9 cellular contexts compared by ENCODE assay signal in genomic region chr17:50950002-50950877, GRCh38.
DNase-seq lines count a peak whose midpoint lies in the region; TF ChIP-seq lines count a peak whose summit lies in the region.
"Had no signal": no experiment of that assay in that cellular context is flagged by ENCODE, and none has a peak within 500 bp of the region (broad histone marks: within the 10 kb centered on the region; RNA-seq: fewer than 3 reads in every experiment).

No MANE protein-coding gene starts in this region.

- TF ChIP-seq POLR2A in esophagus muscularis mucosa (IDR thresholded peaks at IDR 0.05; ENCODE audit: low read depth) = no peak

- H3K4me1 ChIP-seq in DOHH2 (ENCODE audit: control insufficient read depth, low read length) (peaks cover 19% of the 10 kb centered on the region), OCI-LY3 (ENCODE audit: low read length) (peaks cover 13% of the 10 kb centered on the region; the same call in 1 of the 2 replicates), esophagus muscularis mucosa (peaks cover 47 to 73% (median 68%) of the 10 kb centered on the region in 4 donors), stomach smooth muscle (ENCODE audit: control insufficient read depth, insufficient read depth, low read length) (peaks cover 50% of the 10 kb centered on the region)

- peak; percentile 82 for TF ChIP-seq CTCF in DOHH2 (IDR thresholded peaks at IDR 0.05; ENCODE audit: low read depth, low read length, poor library complexity, severe bottlenecking)
- peak; percentile 91 for TF ChIP-seq CTCF in OCI-LY3 (IDR thresholded peaks at IDR 0.05; ENCODE audit: low read depth, low read length)
- TF ChIP-seq CTCF in esophagus muscularis mucosa (IDR thresholded peaks at IDR 0.05) = peak; percentile 79 to 89 (median 87)

- peak overlapping the region; percentile 58 for H3K4me2 ChIP-seq in DOHH2 (ENCODE audit: low read length)
- peak overlapping the region; percentile 56 for H3K4me2 ChIP-seq in OCI-LY3 (ENCODE audit: low read length)

- no peak overlapping the region for H3K4me3 Mint-ChIP-seq in activated T-cell treated with anti-CD3 and anti-CD28 coated beads, Interleukin-2, amount 50 U/mL, for 24 hours
- H3K4me3 Mint-ChIP-seq: activated naive CD4-positive, alpha-beta T cell treated with anti-CD3 and anti-CD28 coated beads, Interleukin-2, amount 50 U/mL, for 24 hours had no signal

- H4K20me1 ChIP-seq in DOHH2 (ENCODE audit: control insufficient read depth, insufficient read depth, low read depth, low read length) (no peaks in the 10 kb centered on the region), OCI-LY3 (ENCODE audit: insufficient read depth, low read length) (no peaks in the 10 kb centered on the region)

- no peaks in the 10 kb centered on the region for H3K9me3 ChIP-seq in DOHH2 (ENCODE audit: control insufficient read depth, insufficient read depth, low read length)
- no peaks in the 10 kb centered on the region for H3K9me3 ChIP-seq in OCI-LY3 (ENCODE audit: insufficient read depth, low read length)
- no peaks in the 10 kb centered on the region for H3K9me3 ChIP-seq in esophagus muscularis mucosa
- no peaks in the 10 kb centered on the region for H3K9me3 ChIP-seq in stomach smooth muscle (ENCODE audit: control insufficient read depth in 2 of 2, low read length in 2 of 2)

- H3K9me3 Mint-ChIP-seq in activated T-cell treated with anti-CD3 and anti-CD28 coated beads, Interleukin-2, amount 50 U/mL, for 24 hours = no peaks in the 10 kb centered on the region
- H3K9me3 Mint-ChIP-seq: activated naive CD4-positive, alpha-beta T cell treated with anti-CD3 and anti-CD28 coated beads, Interleukin-2, amount 50 U/mL, for 24 hours had no signal

- H3K27ac Mint-ChIP-seq in activated T-cell treated with anti-CD3 and anti-CD28 coated beads, Interleukin-2, amount 50 U/mL, for 24 hours = peak overlapping the region; percentile 11

- H3K27ac ChIP-seq in DOHH2 (ENCODE audit: low read depth, low read length) = no peak overlapping the region
- H3K27ac ChIP-seq in OCI-LY3 (ENCODE audit: low read length) = no peak overlapping the region
- H3K27ac ChIP-seq in esophagus muscularis mucosa (replicated peaks in 1 of 4) = peak overlapping the region; percentile 89 to 90 (median 90)
- peak overlapping the region; percentile 90 for H3K27ac ChIP-seq in stomach smooth muscle (ENCODE audit: low read length)

- H3K36me3 Mint-ChIP-seq in activated T-cell treated with anti-CD3 and anti-CD28 coated beads, Interleukin-2, amount 50 U/mL, for 24 hours (ENCODE audit: low read depth) = no peaks in the 10 kb centered on the region
- H3K36me3 Mint-ChIP-seq: activated naive CD4-positive, alpha-beta T cell treated with anti-CD3 and anti-CD28 coated beads, Interleukin-2, amount 50 U/mL, for 24 hours had no signal

- H3K27me3 Mint-ChIP-seq in activated T-cell treated with anti-CD3 and anti-CD28 coated beads, Interleukin-2, amount 50 U/mL, for 24 hours = no peaks in the 10 kb centered on the region
- H3K27me3 Mint-ChIP-seq: activated naive CD4-positive, alpha-beta T cell treated with anti-CD3 and anti-CD28 coated beads, Interleukin-2, amount 50 U/mL, for 24 hours had no signal

- H3K4me1 Mint-ChIP-seq in activated T-cell treated with anti-CD3 and anti-CD28 coated beads, Interleukin-2, amount 50 U/mL, for 24 hours (ENCODE audit: low read depth) = peaks cover 21% of the 10 kb centered on the region

- no peaks in the 10 kb centered on the region; the same call in 1 of the 2 replicates for H3F3A ChIP-seq in DOHH2 (ENCODE audit: control insufficient read depth, insufficient read depth)

- peak overlapping the region; percentile 39; the same call in 1 of the 2 replicates for H3K9ac ChIP-seq in OCI-LY3 (ENCODE audit: low read length)
- peak overlapping the region; percentile 11 to 80 for H3K9ac ChIP-seq in stomach smooth muscle (ENCODE audit: low read length in 2 of 2)

- H3K79me2 ChIP-seq in DOHH2 (ENCODE audit: control insufficient read depth, low read length) (no peaks in the 10 kb centered on the region), OCI-LY3 (ENCODE audit: low read length) (no peaks in the 10 kb centered on the region)

- intact Hi-C loops in esophagus muscularis mucosa (cut with DNase I) = loop anchor here (1.0 to 10.0 kb wide), 2 partner anchors 84 to 405 kb away; partner anchors contain the start of genes SPATA20 and TOB1

- H3K9me2 ChIP-seq in DOHH2 (replicated peaks; ENCODE audit: control insufficient read depth, low read length) = no peaks in the 10 kb centered on the region

- H3K36me3 ChIP-seq in DOHH2 (ENCODE audit: control insufficient read depth, low read length) = no peaks in the 10 kb centered on the region
- H3K36me3 ChIP-seq in OCI-LY3 (replicated peaks; ENCODE audit: low read depth, low read length) = no peaks in the 10 kb centered on the region
- H3K36me3 ChIP-seq in esophagus muscularis mucosa = no peaks in the 10 kb centered on the region
- H3K36me3 ChIP-seq in stomach smooth muscle (ENCODE audit: control insufficient read depth in 2 of 2, insufficient read depth in 2 of 2, low read length in 2 of 2) = no peaks in the 10 kb centered on the region

- DNase-seq in HPDE6-E6E7 (ENCODE audit: extremely low spot score) (peak; percentile 93), esophagus muscularis mucosa (ENCODE audit: extremely low spot score) (peak; percentile 96), myocyte (ENCODE audit: low read depth) (peak; percentile 95), NCI-H2029 (lab: John Stamatoyannopoulos, UW) (no peak)
- DNase-seq in activated T-cell treated with anti-CD3 and anti-CD28 coated beads, Interleukin-2, amount 50 U/mL, for 24 hours = peak; percentile 70

- H3K27me3 ChIP-seq in DOHH2 (ENCODE audit: control insufficient read depth, low read length) (no peaks in the 10 kb centered on the region), OCI-LY3 (ENCODE audit: low read depth, low read length) (no peaks in the 10 kb centered on the region), esophagus muscularis mucosa (no peaks in the 10 kb centered on the region), stomach smooth muscle (ENCODE audit: control insufficient read depth in 1 of 2, insufficient read depth in 2 of 2, low read length in 2 of 2) (no peaks in the 10 kb centered on the region)

- 15% methylated on average over 12 of the region's 25 CpGs for WGBS in esophagus muscularis mucosa

- peak; percentile 24 for TF ChIP-seq EP300 in esophagus muscularis mucosa (IDR thresholded peaks at IDR 0.05)

- H2AFZ ChIP-seq in OCI-LY3 (ENCODE audit: low read depth, low read length) = peak overlapping the region; percentile 97

- H3K4me3 ChIP-seq in DOHH2 (ENCODE audit: low read length) (peak overlapping the region; percentile 25), OCI-LY3 (ENCODE audit: low read length) (peak overlapping the region; percentile 49), esophagus muscularis mucosa (peak overlapping the region; percentile 8 to 40 (median 18)), stomach smooth muscle (ENCODE audit: low read length in 2 of 2) (peak overlapping the region; percentile 29 to 55)

Comparison
In these comparisons a context has a peak if more than half of its experiments do, and no peak if none do; other contexts are left out.
1. H3K27ac ChIP-seq: peak in esophagus muscularis mucosa (4 of 4) and stomach smooth muscle (single experiment); none in DOHH2 (single experiment) and OCI-LY3 (single experiment).
2. Peak in every context shown above with its lines, with median percentiles within 50 percentile points of each other: H3K4me3 ChIP-seq and CTCF ChIP-seq.